In genomic region chr5:122909470-122910100, GRCh38 we compare ENCODE assay signal across 20 cellular contexts.
"Had no signal": no experiment of that assay in that cellular context is flagged by ENCODE, and none has a peak within 500 bp of the region (broad histone marks: within the 10 kb centered on the region; RNA-seq: fewer than 3 reads in every experiment).

No MANE protein-coding gene starts in this region.

- H3K4me1 ChIP-seq: psoas muscle, suprapubic skin had no signal

- H3K27me3 Mint-ChIP-seq: dendritic cell treated with granulocyte-macrophage colony-stimulating factor and Interleukin-4, amounts not matched to agents 40 ng/mL and 50 ng/mL, for 4 days; naive thymus-derived CD4-positive, alpha-beta T cell had no signal

- H3K27me3 ChIP-seq: heart left ventricle, right atrium auricular region, sigmoid colon, suprapubic skin, tibial artery had no signal

- H3K4me3 Mint-ChIP-seq: dendritic cell treated with granulocyte-macrophage colony-stimulating factor and Interleukin-4, amounts not matched to agents 40 ng/mL and 50 ng/mL, for 4 days; naive thymus-derived CD4-positive, alpha-beta T cell; nephron progenitor cell had no signal

- H3K36me3 Mint-ChIP-seq: naive thymus-derived CD4-positive, alpha-beta T cell had no signal

- H3K27ac ChIP-seq: heart left ventricle, psoas muscle, right atrium auricular region, sigmoid colon, skin epidermis, suprapubic skin, tibial artery had no signal

- H3K4me1 Mint-ChIP-seq: naive thymus-derived CD4-positive, alpha-beta T cell had no signal

- FAIRE-seq: colon, islet of Langerhans had no signal

- H3K27ac Mint-ChIP-seq: dendritic cell treated with granulocyte-macrophage colony-stimulating factor and Interleukin-4, amounts not matched to agents 40 ng/mL and 50 ng/mL, for 4 days; naive thymus-derived CD4-positive, alpha-beta T cell; nephron progenitor cell had no signal

- DNase-seq: cerebellar nuclear complex; foreskin melanocyte; heart left ventricle; hypothalamus; kidney glomerular epithelial cell; mesendoderm; naive thymus-derived CD4-positive, alpha-beta T cell; nephron progenitor cell; psoas muscle; sigmoid colon; stimulated activated CD4-positive, alpha-beta T cell treated with anti-CD3 and anti-CD28 coated beads, Interleukin-12 subunit alpha, Interleukin-12 subunit beta, amount 100 ng/mL, for 4 hours; stimulated activated naive CD8-positive, alpha-beta T cell treated with anti-CD3 and anti-CD28 coated beads, Interleukin-15, Interleukin-2, amounts not matched to agents 100 U/mL and 50 U/mL, for 24 hours; tibial artery had no signal

- H3K9me3 ChIP-seq: heart left ventricle, psoas muscle, right atrium auricular region, sigmoid colon, suprapubic skin, tibial artery had no signal

- H3K36me3 ChIP-seq: heart left ventricle, right atrium auricular region, sigmoid colon, suprapubic skin, tibial artery had no signal

- H3K4me3 ChIP-seq: heart left ventricle, psoas muscle, right atrium auricular region, sigmoid colon, skin epidermis, suprapubic skin, tibial artery had no signal

- ATAC-seq: left lobe of liver; naive thymus-derived CD4-positive, alpha-beta T cell; stimulated activated naive CD8-positive, alpha-beta T cell treated with anti-CD3 and anti-CD28 coated beads, Interleukin-15, Interleukin-2, amounts not matched to agents 100 U/mL and 50 U/mL, for 24 hours had no signal
